ENCODE assay signal across 11 cellular contexts in genomic region chr6:77773157-77773822, GRCh38.
"Had no signal": no experiment of that assay in that cellular context is flagged by ENCODE, and none has a peak within 500 bp of the region (broad histone marks: within the 10 kb centered on the region; RNA-seq: fewer than 3 reads in every experiment).

No MANE protein-coding gene starts in this region.

- H3K27ac Mint-ChIP-seq: GM23338, H9, HFFc6 had no signal

- H3K27ac ChIP-seq: GM23248 had no signal

- H3K9me3 ChIP-seq: HAP-1 had no signal

- H3K9me3 Mint-ChIP-seq: H9 had no signal

- H3K4me3 Mint-ChIP-seq: GM23338, H9, HFFc6 had no signal

- H3K4me1 ChIP-seq: HAP-1 had no signal

- H2AFZ ChIP-seq: GM23248, GM23338 had no signal

- H3K36me3 ChIP-seq: HAP-1 had no signal

- H3K4me2 ChIP-seq: GM23338 had no signal

- FAIRE-seq: H1, H54 had no signal

- H3K9ac ChIP-seq: GM23248 had no signal

- DNase-seq: GM23248, GOT3, H7, H9, HCEC 1CT, HFFc6 had no signal

- H3K4me1 Mint-ChIP-seq: GM23338, H9 had no signal

- ATAC-seq: GM23338, HCT116 had no signal

- H3K4me3 ChIP-seq: GM23248, GM23338, HAP-1 had no signal
